ENCODE assay signal across 8 cellular contexts in the genomic region with DNA sequence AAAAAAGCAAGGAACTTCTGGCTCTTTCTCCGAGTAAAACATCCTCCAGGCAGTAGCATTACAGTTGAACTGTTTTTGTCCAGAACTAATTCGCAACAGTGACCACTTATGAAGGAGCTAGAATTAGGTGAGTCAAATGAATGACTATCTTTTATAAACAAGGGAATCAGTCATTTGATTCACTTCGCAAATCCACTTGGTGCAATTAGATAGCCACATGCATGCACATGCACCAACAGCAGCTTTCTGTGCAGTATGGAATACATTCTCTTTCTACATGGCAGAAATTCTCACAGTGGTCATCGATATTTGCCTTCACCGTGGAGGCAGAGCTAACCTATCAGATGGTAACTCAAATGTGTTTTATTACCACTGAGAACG.
DNase-seq lines count a peak whose midpoint lies in the region; ATAC-seq and TF ChIP-seq lines count a peak whose summit lies in the region.

No MANE protein-coding gene starts in this region.

- no peaks in the 10 kb centered on the region for H3K9me3 ChIP-seq in esophagus squamous epithelium

- H3K27me3 ChIP-seq in esophagus squamous epithelium = no peaks in the 10 kb centered on the region

- peaks cover 0 to 6% (median 0%) of the 10 kb centered on the region in 3 donors for H3K36me3 ChIP-seq in esophagus squamous epithelium

- intact Hi-C loops in esophagus squamous epithelium (cut with DNase I) = no loop called here

- DNase-seq in RPMI8226 = peak; percentile 15
- DNase-seq in esophagus squamous epithelium (lab: John Stamatoyannopoulos, UW) = no peak
- DNase-seq in NCI-H1417 (lab: John Stamatoyannopoulos, UW) = no peak
- DNase-seq in NAMALWA (ENCODE audit: low spot score) = no peak
- no peak for DNase-seq in NCI-H2081 treated with DMSO at 0.1 percent for 48 hours (lab: John Stamatoyannopoulos, UW)

- H3K4me3 ChIP-seq in esophagus squamous epithelium (peak overlapping the region; percentile 29 to 65 (median 47)), skin epidermis (peak overlapping the region; percentile 13 to 45 (median 26))

- WGBS in esophagus squamous epithelium, 2 donors = 42 to 55% methylated on average over 5 to 6 of the region's 6 CpGs

- TF ChIP-seq CTCF in esophagus squamous epithelium (IDR thresholded peaks at IDR 0.05) = no peak

- H3K4me1 ChIP-seq in esophagus squamous epithelium = peaks cover 0 to 30% (median 3%) of the 10 kb centered on the region in 3 donors

- ATAC-seq in GM19351 (IDR thresholded peaks at IDR 0.05; ENCODE audit: unreplicated experiment) = peak; percentile 2
- ATAC-seq in GM19023 (IDR thresholded peaks at IDR 0.05; ENCODE audit: unreplicated experiment) = no peak

- TF ChIP-seq POLR2A in esophagus squamous epithelium (IDR thresholded peaks at IDR 0.05) = no peak

- H3K27ac ChIP-seq in esophagus squamous epithelium (peak overlapping the region; percentile 72 to 91 (median 88)), skin epidermis (peak overlapping the region in 18 of 21 experiments; percentile 48 to 87 (median 78))
